Comparison of ENCODE assay signal across 23 cellular contexts in genomic region chr4:21452931-21453330, GRCh38.
A peak's percentile ranks its signal among the peaks of the same experiment; 100 is the strongest.
DNase-seq lines count a peak whose midpoint lies in the region; ATAC-seq, FAIRE-seq and TF ChIP-seq lines count a peak whose summit lies in the region.
"Had no signal": no experiment of that assay in that cellular context is flagged by ENCODE, and none has a peak within 500 bp of the region (broad histone marks: within the 10 kb centered on the region; RNA-seq: fewer than 3 reads in every experiment).

No MANE protein-coding gene starts in this region.

- TF ChIP-seq CTCF in bronchial epithelial cell (IDR thresholded peaks at IDR 0.05; ENCODE audit: insufficient read depth, low read length, severe bottlenecking) (no peak), omental fat pad (IDR thresholded peaks at IDR 0.05) (no peak)

- no peaks in the 10 kb centered on the region for H3K27me3 ChIP-seq in bronchial epithelial cell (ENCODE audit: control insufficient read depth, insufficient read depth, low read length)

- FAIRE-seq in bronchial epithelial cell (lab: Jason Lieb, UNC) (no peak), urothelium cell line (lab: Jason Lieb, UNC) (no peak)
- FAIRE-seq: GM18507 had no signal

- CTCF ChIA-PET in activated CD4-positive, alpha-beta memory T cell treated with anti-CD3 and anti-CD28 coated beads for 36 hours (lab: Charles Lee) = no interaction called here

- H3K27ac Mint-ChIP-seq in activated CD4-positive, alpha-beta memory T cell treated with anti-CD3 and anti-CD28 coated beads for 36 hours = no peak overlapping the region
- H3K27ac Mint-ChIP-seq: CD4-positive, alpha-beta T cell; H9; HFFc6 had no signal

- no peaks in the 10 kb centered on the region for H3K36me3 ChIP-seq in bronchial epithelial cell (ENCODE audit: control insufficient read depth, insufficient read depth, low read length)

- H3K4me3 Mint-ChIP-seq in activated CD4-positive, alpha-beta memory T cell treated with anti-CD3 and anti-CD28 coated beads for 36 hours = no peak overlapping the region
- H3K4me3 Mint-ChIP-seq: CD4-positive, alpha-beta T cell; H9; HFFc6 had no signal

- DNase-seq in NCI-H226 (peak; percentile 34), bronchial epithelial cell (ENCODE audit: low read depth) (peak; percentile 20), kidney glomerular epithelial cell (lab: John Stamatoyannopoulos, UW) (peak; percentile 63), urothelium cell line (ENCODE audit: low spot score) (peak; percentile 53), NCI-H2107 treated with DMSO at 0.1 percent for 48 hours (lab: John Stamatoyannopoulos, UW; ENCODE audit: unreplicated experiment) (no peak), omental fat pad (ENCODE audit: low spot score) (no peak)
- no peak for DNase-seq in activated CD4-positive, alpha-beta memory T cell treated with anti-CD3 and anti-CD28 coated beads for 36 hours
- DNase-seq: Caco-2; CD4-positive, alpha-beta T cell; DND-41; GM23248; H9; HFFc6; IMR-90; NCI-H1105; NCI-H1694; NCI-H2081; NCI-H2171 treated with DMSO at 0.1 percent for 48 hours; NCI-H446; NCI-H526; OCI-M1; SHP77 had no signal

- ATAC-seq in omental fat pad (ENCODE audit: low FRiP score) = no peak

- H3K4me3 ChIP-seq in bronchial epithelial cell (ENCODE audit: low read depth, low read length) = no peak overlapping the region
- H3K4me3 ChIP-seq: GM23248 had no signal

- H3K36me3 Mint-ChIP-seq in activated CD4-positive, alpha-beta memory T cell treated with anti-CD3 and anti-CD28 coated beads for 36 hours = no peaks in the 10 kb centered on the region

- POLR2A ChIA-PET in activated CD4-positive, alpha-beta memory T cell treated with anti-CD3 and anti-CD28 coated beads for 36 hours (lab: Charles Lee) = no interaction called here

- H3K27me3 Mint-ChIP-seq in activated CD4-positive, alpha-beta memory T cell treated with anti-CD3 and anti-CD28 coated beads for 36 hours = no peaks in the 10 kb centered on the region
- H3K27me3 Mint-ChIP-seq: CD4-positive, alpha-beta T cell had no signal

- H3K9me3 Mint-ChIP-seq in activated CD4-positive, alpha-beta memory T cell treated with anti-CD3 and anti-CD28 coated beads for 36 hours = no peaks in the 10 kb centered on the region
- H3K9me3 Mint-ChIP-seq: CD4-positive, alpha-beta T cell; H9 had no signal

- H3K4me1 Mint-ChIP-seq in activated CD4-positive, alpha-beta memory T cell treated with anti-CD3 and anti-CD28 coated beads for 36 hours (ENCODE audit: low read depth) = no peaks in the 10 kb centered on the region
- H3K4me1 Mint-ChIP-seq: H9 had no signal

- intact Hi-C loops in activated CD4-positive, alpha-beta memory T cell treated with anti-CD3 and anti-CD28 coated beads for 36 hours (cut with micrococcal nuclease) = no loop called here

Comparison
In these comparisons a context has a peak if more than half of its experiments do, and no peak if none do; other contexts are left out.
1. DNase-seq: peak in NCI-H226 (single experiment), bronchial epithelial cell (single experiment), kidney glomerular epithelial cell (single experiment) and urothelium cell line (single experiment); none in activated CD4-positive, alpha-beta memory T cell treated with anti-CD3 and anti-CD28 coated beads for 36 hours (single experiment), NCI-H2107 treated with DMSO at 0.1 percent for 48 hours (single experiment) and omental fat pad (single experiment).